In the genomic region with DNA sequence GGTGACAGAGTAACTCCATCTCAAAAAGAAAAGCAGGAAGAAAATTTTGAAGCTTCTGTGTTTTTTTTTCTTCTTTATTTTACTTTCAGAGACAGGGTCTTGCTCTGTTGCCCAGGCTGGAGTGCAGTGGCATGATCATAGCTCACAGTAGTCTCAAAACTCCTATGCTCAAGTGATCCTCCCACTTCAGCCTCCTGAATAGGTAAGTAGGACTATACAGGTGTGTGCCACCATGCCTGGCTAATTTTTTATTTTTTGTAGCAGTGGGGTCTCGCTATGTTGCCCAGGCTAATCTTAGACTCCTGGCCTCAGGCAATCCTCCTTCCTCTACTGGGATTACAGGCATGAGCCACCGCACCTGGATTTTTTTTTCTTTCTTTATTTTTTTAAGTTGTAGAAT, we compare ENCODE assay signal across 16 cellular contexts. TPM values are rescaled to one million over a fixed set of nuclear protein-coding genes. Genes with fewer than 3 reads are reported as not detected.
DNase-seq lines count a peak whose midpoint lies in the region; ATAC-seq, FAIRE-seq and TF ChIP-seq lines count a peak whose summit lies in the region.
"Had no signal": no experiment of that assay in that cellular context is flagged by ENCODE, and none has a peak within 500 bp of the region (broad histone marks: within the 10 kb centered on the region; RNA-seq: fewer than 3 reads in every experiment).

No MANE protein-coding gene starts in this region.

- peak overlapping the region; percentile 79; the same call in 1 of the 3 replicates for H2BK15ac ChIP-seq in IMR-90 (ENCODE audit: low read depth, low read length)

- peak overlapping the region; percentile 78; the same call in 1 of the 2 replicates for H2AK5ac ChIP-seq in IMR-90 (ENCODE audit: low read depth, low read length)

- BruUV-seq in IMR-90 (replicated peaks; lab: Mats Ljungman, UMichigan) (no TSS peak), K562 (replicated peaks; lab: Mats Ljungman, UMichigan) (no TSS peak)

- no peak for TF ChIP-seq CTCF in IMR-90 (conservative IDR thresholded peaks at IDR 0.05; ENCODE audit: low read depth, low read length)
- TF ChIP-seq CTCF in K562 (IDR thresholded peaks at IDR 0.05 in 2 of 3, conservative IDR thresholded peaks at IDR 0.05 in 1 of 3; ENCODE audit: insufficient read depth in 2 of 3, low read depth in 1 of 3, low read length in 3 of 3), result no peak
- TF ChIP-seq CTCF in thoracic aorta (IDR thresholded peaks at IDR 0.05), result no peak
- no peak for TF ChIP-seq CTCF in spleen (IDR thresholded peaks at IDR 0.05 in 8 of 11, conservative IDR thresholded peaks at IDR 0.05 in 3 of 11)

- CTCF ChIA-PET in IMR-90 (lab: Yijun Ruan, JAX), result no interaction called here
- CTCF ChIA-PET in K562 (lab: Yijun Ruan, JAX; ENCODE audit: low intra/inter-chr PET ratio), result no interaction called here

- peaks cover 11% of the 10 kb centered on the region for H3K4me1 ChIP-seq in IMR-90 (ENCODE audit: control insufficient read depth, insufficient read depth, low read length)
- no peaks in the 10 kb centered on the region for H3K4me1 ChIP-seq in K562 (replicated peaks in 1 of 2; ENCODE audit: control insufficient read depth in 2 of 2, insufficient read depth in 2 of 2, low read length in 2 of 2)
- peaks cover 22 to 50% of the 10 kb centered on the region in 2 donors for H3K4me1 ChIP-seq in thoracic aorta (ENCODE audit: control insufficient read depth in 1 of 2, low read depth in 2 of 2)
- no peaks in the 10 kb centered on the region for H3K4me1 ChIP-seq in spleen

- peaks cover 14% of the 10 kb centered on the region for H3K36me3 ChIP-seq in IMR-90 (ENCODE audit: control insufficient read depth, insufficient read depth, low read length)
- peaks cover 73% of the 10 kb centered on the region for H3K36me3 ChIP-seq in K562 (ENCODE audit: control insufficient read depth, insufficient read depth, low read length)
- no peaks in the 10 kb centered on the region for H3K36me3 ChIP-seq in thoracic aorta
- peaks cover 0 to 97% (median 21%) of the 10 kb centered on the region in 6 donors for H3K36me3 ChIP-seq in spleen

- H3K9me3 ChIP-seq in IMR-90 (ENCODE audit: control insufficient read depth, insufficient read depth, low read length), result no peaks in the 10 kb centered on the region
- no peaks in the 10 kb centered on the region for H3K9me3 ChIP-seq in K562 (replicated peaks; ENCODE audit: control insufficient read depth, insufficient read depth, low read depth, low read length)
- no peaks in the 10 kb centered on the region for H3K9me3 ChIP-seq in thoracic aorta
- no peaks in the 10 kb centered on the region for H3K9me3 ChIP-seq in spleen
- H3K9me3 ChIP-seq: Caco-2, HAP-1 had no signal

- H3K4me3 ChIP-seq in IMR-90 (ENCODE audit: insufficient read depth, low read depth, low read length) (no peak overlapping the region), K562 (no peak overlapping the region), thoracic aorta (no peak overlapping the region), spleen (no peak overlapping the region)
- H3K4me3 ChIP-seq: HAP-1 had no signal

- H3K9me1 ChIP-seq in IMR-90 (ENCODE audit: insufficient read depth, low read length), result peaks cover 16% of the 10 kb centered on the region; the same call in 1 of the 2 replicates
- H3K9me1 ChIP-seq in K562 (ENCODE audit: control insufficient read depth, insufficient read depth, low read length), result no peaks in the 10 kb centered on the region

- no peak overlapping the region for H3K4ac ChIP-seq in IMR-90 (ENCODE audit: low read depth, low read length)

- ATAC-seq in IMR-90 (ENCODE audit: low read depth) (no peak), K562 (no peak), thoracic aorta (ENCODE audit: insufficient number of reproducible peaks, low FRiP score, low read depth) (no peak)

- H4K91ac ChIP-seq in IMR-90 (ENCODE audit: insufficient read depth, low read depth, low read length), result peak overlapping the region; percentile 61; the same call in 1 of the 2 replicates

- in situ Hi-C loops in IMR-90 (cut with MboI; ENCODE audit: low sequenced_read_pairs), result no loop called here
- in situ Hi-C loops in K562 (cut with MboI), result no loop called here

- TF ChIP-seq POLR2A in IMR-90 (IDR thresholded peaks at IDR 0.05; ENCODE audit: low read depth, low read length) (no peak), K562 (conservative IDR thresholded peaks at IDR 0.05) (no peak), spleen (IDR thresholded peaks at IDR 0.05) (no peak)

- no peak overlapping the region for H3K18ac ChIP-seq in IMR-90 (ENCODE audit: low read depth, low read length)

- WGBS in IMR-90 (ENCODE audit: extremely low coverage in 2 of 2, insufficient read length in 1 of 2), 2 experiments, result no CpG with 5 or more reads among the region's 2 CpGs
- 100% methylated on average over 2 of the region's 2 CpGs for WGBS in K562 (ENCODE audit: insufficient coverage, low coverage, missing lambda C conversion rate)
- 96 to 100% (median 98%) methylated on average over 2 of the region's 2 CpGs for WGBS in spleen, 5 donors

- intact Hi-C loops in IMR-90 (cut with micrococcal nuclease), result no loop called here
- intact Hi-C loops in K562 (cut with micrococcal nuclease), result no loop called here
- intact Hi-C loops in spleen (cut with DNase I; ENCODE audit: low total_unique reads), result no loop called here

- no peak for DNase-seq in IMR-90
- no peak for DNase-seq in K562 (ENCODE audit: extremely low read depth in 1 of 4, low spot score in 3 of 4)
- no peak for DNase-seq in thoracic aorta (ENCODE audit: low spot score)
- DNase-seq in activated naive CD4-positive, alpha-beta T cell (lab: John Stamatoyannopoulos, UW), result no peak
- no peak for DNase-seq in spleen
- no peak for DNase-seq in NCI-H69 (lab: John Stamatoyannopoulos, UW)
- DNase-seq: C1 segment of cervical spinal cord; Caco-2; CD4-positive, alpha-beta memory T cell; DMS153; DND-41; GOT3 had no signal

- H3K79me1 ChIP-seq in IMR-90 (ENCODE audit: low read depth in 1 of 2, low read length in 2 of 2), result peaks cover 9 to 34% of the 10 kb centered on the region in 2 experiments

- H4K20me1 ChIP-seq in IMR-90 (ENCODE audit: insufficient read depth, low read length) (no peaks in the 10 kb centered on the region), K562 (replicated peaks; ENCODE audit: control insufficient read depth, insufficient read depth, low read length) (no peaks in the 10 kb centered on the region)

- no peak overlapping the region for H2BK120ac ChIP-seq in IMR-90 (ENCODE audit: low read depth, low read length)

- H3K4me2 ChIP-seq in IMR-90 (ENCODE audit: low read depth, low read length), result no peak overlapping the region
- no peak overlapping the region for H3K4me2 ChIP-seq in K562 (ENCODE audit: insufficient read depth, low read length)

- H3K9ac ChIP-seq in IMR-90 (ENCODE audit: low read depth, low read length), result no peak overlapping the region
- H3K9ac ChIP-seq in K562 (ENCODE audit: insufficient read depth in 1 of 2, low read depth in 2 of 2, low read length in 2 of 2), result no peak overlapping the region

- POLR2A ChIA-PET in IMR-90 (lab: Charles Lee; ENCODE audit: unreplicated experiment) (no interaction called here), K562 (lab: Yijun Ruan, JAX) (interaction anchor here (1.5 to 2.2 kb wide), 3 partner anchors 8 to 12 kb away, joined by 6 to 7 read pairs (median 6); partner anchors contain the start of gene C5orf24)

- no peaks in the 10 kb centered on the region for H3K27me3 ChIP-seq in IMR-90 (ENCODE audit: control insufficient read depth, insufficient read depth, low read length)
- H3K27me3 ChIP-seq in K562 (ENCODE audit: control insufficient read depth in 2 of 2, insufficient read depth in 2 of 2, low read length in 2 of 2), result no peaks in the 10 kb centered on the region
- no peaks in the 10 kb centered on the region for H3K27me3 ChIP-seq in thoracic aorta (replicated peaks; ENCODE audit: insufficient read depth)
- no peaks in the 10 kb centered on the region for H3K27me3 ChIP-seq in spleen (replicated peaks in 1 of 7)

- peak overlapping the region; percentile 92 for H2BK5ac ChIP-seq in IMR-90 (ENCODE audit: low read depth, low read length, poor library complexity, severe bottlenecking)

- H4K8ac ChIP-seq in IMR-90 (ENCODE audit: low read depth in 2 of 2, low read length in 2 of 2), result no peak overlapping the region

- H3K79me2 ChIP-seq in K562 (ENCODE audit: control insufficient read depth, insufficient read depth, low read length), result no peaks in the 10 kb centered on the region

- H2BK20ac ChIP-seq in IMR-90 (ENCODE audit: low read depth, low read length), result no peak overlapping the region

- H3K27ac ChIP-seq in IMR-90 (ENCODE audit: insufficient read depth, low read length) (peak overlapping the region; percentile 98; the same call in 1 of the 2 replicates), K562 (ENCODE audit: extremely low read depth, low read depth, low read length) (no peak overlapping the region), thoracic aorta (peak overlapping the region; percentile 89 to 94), spleen (no peak overlapping the region)

- no peak overlapping the region for H3K56ac ChIP-seq in IMR-90 (ENCODE audit: extremely low read depth, insufficient read depth, low read length)

- TF ChIP-seq EP300 in K562 (IDR thresholded peaks at IDR 0.05; ENCODE audit: low read length), result no peak

- H2AK9ac ChIP-seq in IMR-90 (replicated peaks; ENCODE audit: low read depth, low read length, poor library complexity), result no peak overlapping the region

- no peak overlapping the region for H3K23ac ChIP-seq in IMR-90 (ENCODE audit: low read depth, low read length)

- no peak overlapping the region for H2AFZ ChIP-seq in IMR-90 (replicated peaks; ENCODE audit: low read length, poor library complexity)
- H2AFZ ChIP-seq in K562 (ENCODE audit: low read depth, low read length), result no peak overlapping the region

- TF ChIP-seq RAD21 in IMR-90 (IDR thresholded peaks at IDR 0.05; ENCODE audit: low read length), result no peak
- TF ChIP-seq RAD21 in K562 (CRISPR knock-in tag; conservative IDR thresholded peaks at IDR 0.05 in 1 of 2, IDR thresholded peaks at IDR 0.05 in 1 of 2), result no peak

- no peak overlapping the region for H3K14ac ChIP-seq in IMR-90 (replicated peaks; ENCODE audit: low read depth, low read length)

- dilution Hi-C loops in IMR-90 (cut with HindIII; ENCODE audit: low sequenced_read_pairs, unreplicated experiment), result no loop called here

- no peak overlapping the region for H4K5ac ChIP-seq in IMR-90 (ENCODE audit: low read depth, low read length)

- no peak for FAIRE-seq in K562 (lab: Jason Lieb, UNC)
- FAIRE-seq: G401.6, GM12892, H54 had no signal

RNA-seq across cellular contexts. Expression of gene C5orf24, which starts 10.1 kb away (rescaled TPM):
- total RNA-seq in IMR-90 (2012; rRNA removed), result 29.8 and 53.9 TPM in 2 replicates
- 31.1 and 44.9 TPM in 2 replicates for polyA plus RNA-seq in IMR-90 (2012; rRNA removed)
- 4.1 and 6.3 TPM in 2 replicates for polyA plus RNA-seq in IMR-90 (2012; cell fraction: cytosol; rRNA removed)
- polyA plus RNA-seq in IMR-90 (2012; cell fraction: nucleus; rRNA removed; ENCODE audit: low replicate concordance), result 14.3 and 55.7 TPM in 2 replicates
- 72.0 and 117 TPM in 2 replicates for total RNA-seq in K562 (2011; cell fraction: chromatin; rRNA removed; ENCODE audit: low replicate concordance)
- total RNA-seq in K562 (2011; cell fraction: nucleolus; rRNA removed), result 47.6 and 53.4 TPM in 2 replicates
- 69.0 and 99.8 TPM in 2 replicates for total RNA-seq in K562 (2011; cell fraction: nucleoplasm; rRNA removed)
- total RNA-seq in K562 (2014; rRNA removed), result 15.1 and 23.2 TPM in 2 replicates
- total RNA-seq in K562 (2014; rRNA removed; fragmentation: Illumina TruSeq; extraction: Trizol), result 28.8 and 29.4 TPM in 2 replicates
- total RNA-seq in K562 (2015; rRNA removed; fragmentation: Illumina TruSeq; extraction: Trizol), result 27.3 and 28.4 TPM in 2 replicates
- 23.9 and 26.7 TPM in 2 replicates for total RNA-seq in K562 (2021)
- 38.6 and 39.7 TPM in 2 replicates for polyA plus RNA-seq in K562 (2011; rRNA removed)
- polyA plus RNA-seq in K562 (2011; cell fraction: cytosol; rRNA removed), result 7.5 and 16.8 TPM in 2 replicates
- 28.9 and 30.8 TPM in 2 replicates for polyA plus RNA-seq in K562 (2011; cell fraction: nucleus; rRNA removed)
- polyA plus RNA-seq in K562 (2012), result 14.1 and 19.8 TPM in 2 replicates
- polyA plus RNA-seq in K562 (2014; fragmentation: Illumina TruSeq; extraction: Trizol), result 22.6 and 28.7 TPM in 2 replicates
- polyA plus RNA-seq in K562 (2014; fragmentation: Nextera tagmentation; extraction: Ambion mirVana), result 10 to 100 TPM in 1 of 2 experiments, 1 to 10 TPM in 1; 8.9 to 10.6 TPM
- 22.5 and 34.1 TPM in 2 replicates for polyA plus RNA-seq in K562 (2014; rRNA removed)
- 44.4 and 47.4 TPM in 2 replicates for polyA minus RNA-seq in K562 (2011; rRNA and poly(A)+ RNA removed)
- 12.4 and 14.2 TPM in 2 replicates for polyA minus RNA-seq in K562 (2011; cell fraction: cytosol; rRNA and poly(A)+ RNA removed)
- polyA minus RNA-seq in K562 (2011; cell fraction: nucleus; rRNA and poly(A)+ RNA removed), result 26.9 and 35.5 TPM in 2 replicates
- 10 to 100 TPM; 63.8 to 71.0 TPM for total RNA-seq in thoracic aorta
- 10 to 100 TPM; 27.3 to 48.1 (median 39.1) TPM for total RNA-seq in spleen
- 10 to 100 TPM; 12.3 to 15.6 (median 15.3) TPM for polyA plus RNA-seq in spleen

RNA-seq across cellular contexts. Expression of gene TXNDC15, which starts 38.5 kb away (rescaled TPM):
- 101 and 125 TPM in 2 replicates for total RNA-seq in IMR-90 (2012; rRNA removed)
- 87.0 and 117 TPM in 2 replicates for polyA plus RNA-seq in IMR-90 (2012; rRNA removed)
- 100 and 151 TPM in 2 replicates for polyA plus RNA-seq in IMR-90 (2012; cell fraction: cytosol; rRNA removed)
- 60.2 and 79.7 TPM in 2 replicates for polyA plus RNA-seq in IMR-90 (2012; cell fraction: nucleus; rRNA removed; ENCODE audit: low replicate concordance)
- total RNA-seq in K562 (2011; cell fraction: chromatin; rRNA removed; ENCODE audit: low replicate concordance), result 19.7 and 21.9 TPM in 2 replicates
- 7.6 and 12.7 TPM in 2 replicates for total RNA-seq in K562 (2011; cell fraction: nucleolus; rRNA removed)
- total RNA-seq in K562 (2011; cell fraction: nucleoplasm; rRNA removed), result 15.2 and 20.8 TPM in 2 replicates
- total RNA-seq in K562 (2014; rRNA removed), result 10.6 and 15.4 TPM in 2 replicates
- total RNA-seq in K562 (2014; rRNA removed; fragmentation: Illumina TruSeq; extraction: Trizol), result 10.3 and 12.8 TPM in 2 replicates
- 14.6 and 14.8 TPM in 2 replicates for total RNA-seq in K562 (2015; rRNA removed; fragmentation: Illumina TruSeq; extraction: Trizol)
- 8.9 and 11.7 TPM in 2 replicates for total RNA-seq in K562 (2021)
- polyA plus RNA-seq in K562 (2011; rRNA removed), result 10.4 and 12.3 TPM in 2 replicates
- 10.4 and 12.4 TPM in 2 replicates for polyA plus RNA-seq in K562 (2011; cell fraction: cytosol; rRNA removed)
- polyA plus RNA-seq in K562 (2011; cell fraction: nucleus; rRNA removed), result 5.8 and 7.2 TPM in 2 replicates
- polyA plus RNA-seq in K562 (2012), result 7.1 and 15.0 TPM in 2 replicates
- polyA plus RNA-seq in K562 (2014; fragmentation: Illumina TruSeq; extraction: Trizol), result 8.6 and 12.6 TPM in 2 replicates
- polyA plus RNA-seq in K562 (2014; fragmentation: Nextera tagmentation; extraction: Ambion mirVana), result 1 to 10 TPM; 3.0 to 3.1 TPM
- polyA plus RNA-seq in K562 (2014; rRNA removed), result 14.7 and 14.9 TPM in 2 replicates
- 14.7 and 17.0 TPM in 2 replicates for polyA minus RNA-seq in K562 (2011; rRNA and poly(A)+ RNA removed)
- 6.6 and 8.2 TPM in 2 replicates for polyA minus RNA-seq in K562 (2011; cell fraction: cytosol; rRNA and poly(A)+ RNA removed)
- polyA minus RNA-seq in K562 (2011; cell fraction: nucleus; rRNA and poly(A)+ RNA removed), result 2.3 and 3.6 TPM in 2 replicates
- 100 to 1,000 TPM in 1 of 2 donors, 10 to 100 TPM in 1; 91.2 to 181 TPM for total RNA-seq in thoracic aorta
- 100 to 1,000 TPM in 1 of 7 donors, 10 to 100 TPM in 6; 45.9 to 109 (median 63.4) TPM for total RNA-seq in spleen
- polyA plus RNA-seq in spleen, result 10 to 100 TPM; 37.4 to 60.8 (median 39.8) TPM

Comparison
In these comparisons a context has a peak if more than half of its experiments do, and no peak if none do; other contexts are left out.
1. H3K27ac ChIP-seq: peak in IMR-90 (single experiment) and thoracic aorta (2 of 2); none in K562 (single experiment) and spleen (0 of 8).